ENCODE assay signal across 1 cellular context in the genomic region with DNA sequence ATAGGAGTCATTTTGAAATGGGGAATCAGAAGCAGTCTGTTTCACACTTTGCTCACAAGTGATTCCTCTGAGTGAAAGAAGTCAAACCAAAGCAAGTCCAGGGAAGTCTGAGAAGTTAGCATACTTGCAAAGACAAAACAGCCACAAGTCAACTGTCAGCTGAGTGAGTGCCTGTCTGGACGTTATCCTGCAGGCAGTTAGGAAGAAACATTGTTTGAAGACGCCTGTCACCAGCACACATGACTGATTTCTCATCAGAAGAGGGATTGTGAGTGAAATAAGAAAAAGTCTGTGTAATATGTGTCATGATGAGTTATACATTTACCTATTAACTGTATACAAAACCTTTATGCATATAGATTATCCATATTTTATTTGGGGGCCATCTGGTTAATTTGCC.
TF ChIP-seq lines count a peak whose summit lies in the region.

No MANE protein-coding gene starts in this region.

TF ChIP-seq in K562, 482 proteins besides CTCF, POLR2A, EP300 and RAD21 (continued from another document):
- TF ChIP-seq, protein P1, sequence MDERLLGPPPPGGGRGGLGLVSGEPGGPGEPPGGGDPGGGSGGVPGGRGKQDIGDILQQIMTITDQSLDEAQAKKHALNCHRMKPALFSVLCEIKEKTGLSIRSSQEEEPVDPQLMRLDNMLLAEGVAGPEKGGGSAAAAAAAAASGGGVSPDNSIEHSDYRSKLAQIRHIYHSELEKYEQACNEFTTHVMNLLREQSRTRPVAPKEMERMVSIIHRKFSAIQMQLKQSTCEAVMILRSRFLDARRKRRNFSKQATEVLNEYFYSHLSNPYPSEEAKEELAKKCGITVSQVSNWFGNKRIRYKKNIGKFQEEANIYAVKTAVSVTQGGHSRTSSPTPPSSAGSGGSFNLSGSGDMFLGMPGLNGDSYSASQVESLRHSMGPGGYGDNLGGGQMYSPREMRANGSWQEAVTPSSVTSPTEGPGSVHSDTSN (CRISPR knock-in tag; IDR thresholded peaks at IDR 0.05; ENCODE audit: low read depth), result no peak
- TF ChIP-seq, protein P1 (tag; conservative IDR thresholded peaks at IDR 0.05; ENCODE audit: low read depth), result peak; percentile 39
